ENCODE assay signal across 29 cellular contexts in the genomic region with DNA sequence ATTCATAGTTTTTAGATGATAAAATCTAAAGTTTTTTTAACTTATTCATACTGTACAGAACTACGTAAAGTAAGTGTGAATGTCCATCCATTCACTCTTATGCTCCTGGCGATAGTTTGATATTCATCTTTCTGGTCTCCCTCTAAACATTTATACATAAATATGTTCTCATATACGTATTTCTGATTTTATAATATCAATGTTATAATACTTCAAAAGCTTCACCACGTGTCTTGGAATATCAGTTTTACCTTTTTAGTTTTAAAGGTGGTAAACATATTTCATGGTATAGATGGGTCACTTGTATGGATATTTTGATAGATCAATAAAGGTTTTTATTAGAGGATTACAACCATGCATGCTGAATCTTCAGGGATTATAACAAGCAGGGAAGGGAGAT. TPM values are rescaled to one million over a fixed set of nuclear protein-coding genes. Genes with fewer than 3 reads are reported as not detected.
"Had no signal": no experiment of that assay in that cellular context is flagged by ENCODE, and none has a peak within 500 bp of the region (broad histone marks: within the 10 kb centered on the region; RNA-seq: fewer than 3 reads in every experiment).

No MANE protein-coding gene starts in this region.

- H3K4me3 Mint-ChIP-seq: stimulated activated effector memory CD8-positive, alpha-beta T cell treated with anti-CD3 and anti-CD28 coated beads, Interleukin-12 subunit alpha, Interleukin-12 subunit beta, amount 100 ng/mL, for 72 hours; stimulated activated memory B cell treated with anti-CD40 and anti-IgM and Interleukin-4, amounts not matched to agents 10 μg/mL and 1 μg/mL and 100 μg/mL, for 72 hours; stimulated activated naive B cell treated with anti-CD40 and anti-IgM and Interleukin-4, amounts not matched to agents 10 μg/mL and 1 μg/mL and 100 μg/mL, for 72 hours; stimulated activated naive CD8-positive, alpha-beta T cell treated with anti-CD3 and anti-CD28 coated beads, Interleukin-15, amount 100 ng/mL, for 72 hours; stimulated activated naive CD8-positive, alpha-beta T cell treated with anti-CD3 and anti-CD28 coated beads, Interleukin-15, Interleukin-2, amounts not matched to agents 100 ng/mL and 50 ng/mL, for 24 hours; type B pancreatic cell had no signal

- H3K27me3 Mint-ChIP-seq: stimulated activated memory B cell treated with anti-CD40 and anti-IgM and Interleukin-4, amounts not matched to agents 10 μg/mL and 1 μg/mL and 100 μg/mL, for 72 hours; stimulated activated naive B cell treated with anti-CD40 and anti-IgM and Interleukin-4, amounts not matched to agents 10 μg/mL and 1 μg/mL and 100 μg/mL, for 72 hours; stimulated activated naive CD8-positive, alpha-beta T cell treated with anti-CD3 and anti-CD28 coated beads, Interleukin-15, amount 100 ng/mL, for 72 hours; stimulated activated naive CD8-positive, alpha-beta T cell treated with anti-CD3 and anti-CD28 coated beads, Interleukin-15, Interleukin-2, amounts not matched to agents 100 ng/mL and 50 ng/mL, for 24 hours; type B pancreatic cell had no signal

- DNase-seq: stimulated activated CD4-positive, alpha-beta T cell treated with anti-CD3 and anti-CD28 coated beads, Interleukin-2, amount 100 ng/mL, for 24 hours; stimulated activated CD4-positive, alpha-beta T cell treated with anti-CD3 and anti-CD28 coated beads, Interleukin-2, amount 100 ng/mL, for 48 hours; stimulated activated CD4-positive, alpha-beta T cell treated with anti-CD3 and anti-CD28 coated beads, Interleukin-4, amount 100 ng/mL, for 1 hour; stimulated activated CD4-positive, alpha-beta T cell treated with anti-CD3 and anti-CD28 coated beads, Interleukin-4, amount 100 ng/mL, for 24 hours; stimulated activated CD4-positive, alpha-beta T cell treated with anti-CD3 and anti-CD28 coated beads, Interleukin-4, amount 100 ng/mL, for 4 hours; stimulated activated naive B cell treated with anti-CD40 and anti-IgM and Interleukin-4, amounts not matched to agents 10 μg/mL and 1 μg/mL and 100 μg/mL, for 72 hours; stimulated activated naive CD4-positive, alpha-beta T cell; stimulated activated naive CD4-positive, alpha-beta T cell treated with Interleukin-2 at 50 U/mL for 16 hours; stimulated activated naive CD8-positive, alpha-beta T cell treated with anti-CD3 and anti-CD28 coated beads, Interleukin-15, amount 100 ng/mL, for 72 hours; stimulated activated naive CD8-positive, alpha-beta T cell treated with anti-CD3 and anti-CD28 coated beads, Interleukin-15, Interleukin-2, amounts not matched to agents 100 U/mL and 50 U/mL, for 24 hours; stomach; substantia nigra; testis; thyroid gland; tibial artery; transverse colon; upper lobe of left lung; upper lobe of right lung; uterus had no signal

- H3K4me3 ChIP-seq: stomach, suprapubic skin, testis, thoracic aorta, thyroid gland, tibial artery, tibial nerve, transverse colon, upper lobe of left lung, upper lobe of right lung, uterus had no signal

- H3K27ac Mint-ChIP-seq: stimulated activated effector memory CD8-positive, alpha-beta T cell treated with anti-CD3 and anti-CD28 coated beads, Interleukin-12 subunit alpha, Interleukin-12 subunit beta, amount 100 ng/mL, for 72 hours; stimulated activated memory B cell treated with anti-CD40 and anti-IgM and Interleukin-4, amounts not matched to agents 10 μg/mL and 1 μg/mL and 100 μg/mL, for 72 hours; stimulated activated naive B cell treated with anti-CD40 and anti-IgM and Interleukin-4, amounts not matched to agents 10 μg/mL and 1 μg/mL and 100 μg/mL, for 72 hours; stimulated activated naive CD8-positive, alpha-beta T cell treated with anti-CD3 and anti-CD28 coated beads, Interleukin-15, amount 100 ng/mL, for 72 hours; stimulated activated naive CD8-positive, alpha-beta T cell treated with anti-CD3 and anti-CD28 coated beads, Interleukin-15, Interleukin-2, amounts not matched to agents 100 ng/mL and 50 ng/mL, for 24 hours; type B pancreatic cell had no signal

- H3K36me3 Mint-ChIP-seq: stimulated activated effector memory CD8-positive, alpha-beta T cell treated with anti-CD3 and anti-CD28 coated beads, Interleukin-12 subunit alpha, Interleukin-12 subunit beta, amount 100 ng/mL, for 72 hours; stimulated activated memory B cell treated with anti-CD40 and anti-IgM and Interleukin-4, amounts not matched to agents 10 μg/mL and 1 μg/mL and 100 μg/mL, for 72 hours; stimulated activated naive B cell treated with anti-CD40 and anti-IgM and Interleukin-4, amounts not matched to agents 10 μg/mL and 1 μg/mL and 100 μg/mL, for 72 hours; type B pancreatic cell had no signal

- H3K9me3 ChIP-seq: stomach, suprapubic skin, testis, thoracic aorta, thyroid gland, tibial artery, tibial nerve, transverse colon, upper lobe of left lung, upper lobe of right lung, uterus had no signal

- H3K4me1 ChIP-seq: stomach, suprapubic skin, testis, thyroid gland, tibial artery, tibial nerve, transverse colon, upper lobe of left lung, upper lobe of right lung, uterus had no signal

- H3K27me3 ChIP-seq: stomach, suprapubic skin, testis, thyroid gland, tibial artery, tibial nerve, transverse colon, upper lobe of left lung, upper lobe of right lung, uterus had no signal

- H3K27ac ChIP-seq: stomach, suprapubic skin, testis, thoracic aorta, thyroid gland, tibial artery, tibial nerve, transverse colon, upper lobe of left lung, upper lobe of right lung, uterus had no signal

- ATAC-seq: stimulated activated effector memory CD8-positive, alpha-beta T cell treated with anti-CD3 and anti-CD28 coated beads, Interleukin-12 subunit alpha, Interleukin-12 subunit beta, amount 100 ng/mL, for 72 hours; stimulated activated memory B cell treated with anti-CD40 and anti-IgM and Interleukin-4, amounts not matched to agents 10 μg/mL and 1 μg/mL and 100 μg/mL, for 72 hours; stimulated activated naive B cell treated with anti-CD40 and anti-IgM and Interleukin-4, amounts not matched to agents 10 μg/mL and 1 μg/mL and 100 μg/mL, for 72 hours; stimulated activated naive CD8-positive, alpha-beta T cell treated with anti-CD3 and anti-CD28 coated beads, Interleukin-15, amount 100 ng/mL, for 72 hours; stimulated activated naive CD8-positive, alpha-beta T cell treated with anti-CD3 and anti-CD28 coated beads, Interleukin-15, Interleukin-2, amounts not matched to agents 100 U/mL and 50 U/mL, for 24 hours; upper lobe of right lung had no signal

- H3K36me3 ChIP-seq: stomach, suprapubic skin, thoracic aorta, thyroid gland, tibial artery, tibial nerve, transverse colon, upper lobe of left lung, upper lobe of right lung, uterus had no signal

- H3K9me3 Mint-ChIP-seq: stimulated activated effector memory CD8-positive, alpha-beta T cell treated with anti-CD3 and anti-CD28 coated beads, Interleukin-12 subunit alpha, Interleukin-12 subunit beta, amount 100 ng/mL, for 72 hours; stimulated activated naive CD8-positive, alpha-beta T cell treated with anti-CD3 and anti-CD28 coated beads, Interleukin-15, amount 100 ng/mL, for 72 hours; stimulated activated naive CD8-positive, alpha-beta T cell treated with anti-CD3 and anti-CD28 coated beads, Interleukin-15, Interleukin-2, amounts not matched to agents 100 ng/mL and 50 ng/mL, for 24 hours; type B pancreatic cell had no signal

- H3K4me1 Mint-ChIP-seq: stimulated activated effector memory CD8-positive, alpha-beta T cell treated with anti-CD3 and anti-CD28 coated beads, Interleukin-12 subunit alpha, Interleukin-12 subunit beta, amount 100 ng/mL, for 72 hours; stimulated activated memory B cell treated with anti-CD40 and anti-IgM and Interleukin-4, amounts not matched to agents 10 μg/mL and 1 μg/mL and 100 μg/mL, for 72 hours; stimulated activated naive B cell treated with anti-CD40 and anti-IgM and Interleukin-4, amounts not matched to agents 10 μg/mL and 1 μg/mL and 100 μg/mL, for 72 hours; stimulated activated naive CD8-positive, alpha-beta T cell treated with anti-CD3 and anti-CD28 coated beads, Interleukin-15, amount 100 ng/mL, for 72 hours had no signal

- FAIRE-seq: urothelium cell line had no signal

RNA-seq across cellular contexts. Expression of gene RHAG, which starts 10.3 kb away (rescaled TPM):
- total RNA-seq: subcutaneous adipose tissue, testis, thoracic aorta, thyroid gland, upper lobe of right lung, ureter had no signal
